13 cellular contexts compared by ENCODE assay signal in the genomic region with DNA sequence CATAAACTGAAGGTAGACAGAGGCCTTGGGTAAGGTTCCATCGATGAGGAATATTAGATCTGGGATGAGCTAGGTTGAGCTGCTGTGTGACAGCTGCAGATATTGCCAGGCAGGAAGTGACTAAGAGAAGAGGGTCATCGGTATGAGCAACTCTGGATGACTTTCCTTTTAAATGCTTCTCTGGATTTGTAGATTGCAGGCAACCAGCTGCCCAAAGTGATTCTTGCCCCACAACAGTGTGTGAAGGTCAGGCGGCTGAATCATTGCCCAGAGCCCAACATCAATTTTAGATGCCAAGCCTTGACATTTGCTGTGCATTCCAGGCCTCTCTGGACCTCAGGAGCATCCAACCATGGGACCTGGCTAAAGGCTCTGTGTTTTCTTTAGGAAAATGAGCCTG.
A peak's percentile ranks its signal among the peaks of the same experiment; 100 is the strongest.
DNase-seq lines count a peak whose midpoint lies in the region; ATAC-seq, FAIRE-seq and TF ChIP-seq lines count a peak whose summit lies in the region.
"Had no signal": no experiment of that assay in that cellular context is flagged by ENCODE, and none has a peak within 500 bp of the region (broad histone marks: within the 10 kb centered on the region; RNA-seq: fewer than 3 reads in every experiment).

No MANE protein-coding gene starts in this region.

- ATAC-seq in GM19395 (IDR thresholded peaks at IDR 0.05; ENCODE audit: unreplicated experiment) (no peak), GM19035 (IDR thresholded peaks at IDR 0.05; ENCODE audit: unreplicated experiment) (no peak)
- ATAC-seq in stimulated activated naive B cell treated with anti-CD40 and anti-IgM and Interleukin-4, amounts not matched to agents 10 μg/mL and 1 μg/mL and 100 μg/mL, for 72 hours (replicated peaks), result no peak

- H3K27ac Mint-ChIP-seq in stimulated activated naive B cell treated with anti-CD40 and anti-IgM and Interleukin-4, amounts not matched to agents 10 μg/mL and 1 μg/mL and 100 μg/mL, for 72 hours, result no peak overlapping the region
- H3K27ac Mint-ChIP-seq: CD8-positive, alpha-beta memory T cell had no signal

- in situ Hi-C loops in astrocyte of the spinal cord (cut with HindIII; ENCODE audit: low sequenced_read_pairs), result no loop called here

- TF ChIP-seq CTCF in astrocyte of the spinal cord (IDR thresholded peaks at IDR 0.05; ENCODE audit: low read depth, low read length) (no peak), kidney epithelial cell (IDR thresholded peaks at IDR 0.05; ENCODE audit: insufficient read depth, low read length, poor library complexity, severe bottlenecking) (no peak)

- H3K4me3 Mint-ChIP-seq in stimulated activated naive B cell treated with anti-CD40 and anti-IgM and Interleukin-4, amounts not matched to agents 10 μg/mL and 1 μg/mL and 100 μg/mL, for 72 hours, result no peak overlapping the region
- H3K4me3 Mint-ChIP-seq: CD8-positive, alpha-beta memory T cell had no signal

- H3K4me3 ChIP-seq in astrocyte of the spinal cord (ENCODE audit: low read depth, low read length) (no peak overlapping the region), kidney epithelial cell (ENCODE audit: low read depth, low read length) (no peak overlapping the region)
- H3K4me3 ChIP-seq: hepatocyte, SK-N-MC had no signal

- no peaks in the 10 kb centered on the region for H3K36me3 ChIP-seq in kidney epithelial cell (ENCODE audit: control insufficient read depth, insufficient read depth, low read length)

- peaks cover 7 to 11% of the 10 kb centered on the region in 2 donors for H3K4me1 Mint-ChIP-seq in stimulated activated naive B cell treated with anti-CD40 and anti-IgM and Interleukin-4, amounts not matched to agents 10 μg/mL and 1 μg/mL and 100 μg/mL, for 72 hours
- H3K4me1 Mint-ChIP-seq: CD8-positive, alpha-beta memory T cell had no signal

- H3K36me3 Mint-ChIP-seq in stimulated activated naive B cell treated with anti-CD40 and anti-IgM and Interleukin-4, amounts not matched to agents 10 μg/mL and 1 μg/mL and 100 μg/mL, for 72 hours, result peaks cover 6 to 15% of the 10 kb centered on the region in 2 donors

- H3K9me3 Mint-ChIP-seq in stimulated activated naive B cell treated with anti-CD40 and anti-IgM and Interleukin-4, amounts not matched to agents 10 μg/mL and 1 μg/mL and 100 μg/mL, for 72 hours, result peaks cover 6 to 14% of the 10 kb centered on the region in 2 donors

- TF ChIP-seq POLR2A in GM12891 (IDR thresholded peaks at IDR 0.05; ENCODE audit: low read depth, low read length), result no peak

- no peaks in the 10 kb centered on the region for H3K27me3 ChIP-seq in kidney epithelial cell (ENCODE audit: control insufficient read depth, insufficient read depth, low read length)
- H3K27me3 ChIP-seq: hepatocyte had no signal

- H3K27me3 Mint-ChIP-seq in stimulated activated naive B cell treated with anti-CD40 and anti-IgM and Interleukin-4, amounts not matched to agents 10 μg/mL and 1 μg/mL and 100 μg/mL, for 72 hours, result peaks cover 2% of the 10 kb centered on the region in 2 donors

- DNase-seq in AG08395 (ENCODE audit: low spot score), result peak; percentile 86
- peak; percentile 94 for DNase-seq in HT1080 (ENCODE audit: low read depth)
- peak; percentile 61 for DNase-seq in astrocyte of the spinal cord (ENCODE audit: low read depth, low spot score)
- peak; percentile 42 for DNase-seq in kidney epithelial cell (ENCODE audit: low read depth)
- DNase-seq in stimulated activated naive B cell treated with anti-CD40 and anti-IgM and Interleukin-4, amounts not matched to agents 10 μg/mL and 1 μg/mL and 100 μg/mL, for 72 hours, result no peak
- no peak for DNase-seq in GM12891 (ENCODE audit: insufficient read length, low spot score)
- DNase-seq: CD8-positive, alpha-beta memory T cell; NCI-H1092 treated with DMSO at 0.1 percent for 48 hours; NCI-H526 had no signal

- no peak for FAIRE-seq in GM12891 (lab: Jason Lieb, UNC)

TF ChIP-seq in GM12891, 5 proteins besides CTCF, POLR2A, EP300 and RAD21:
- no peak for TF ChIP-seq PAX5 (IDR thresholded peaks at IDR 0.05; ENCODE audit: insufficient read depth, low read length, severe bottlenecking)
- no peak for TF ChIP-seq POU2F2 (IDR thresholded peaks at IDR 0.05; ENCODE audit: low read depth, low read length)
- TF ChIP-seq SPI1 (IDR thresholded peaks at IDR 0.05; ENCODE audit: low read depth, low read length), result no peak
- no peak for TF ChIP-seq TAF1 (IDR thresholded peaks at IDR 0.05; ENCODE audit: low read depth, low read length)
- TF ChIP-seq POLR2AphosphoS5 (IDR thresholded peaks at IDR 0.05; ENCODE audit: low read depth, low read length), result no peak
TF ChIP-seq in GM12891: peak in this region for 0.

Comparison
In these comparisons a context has a peak if more than half of its experiments do, and no peak if none do; other contexts are left out.
1. DNase-seq: peak in AG08395 (single experiment), HT1080 (single experiment), astrocyte of the spinal cord (single experiment) and kidney epithelial cell (single experiment); none in stimulated activated naive B cell treated with anti-CD40 and anti-IgM and Interleukin-4, amounts not matched to agents 10 μg/mL and 1 μg/mL and 100 μg/mL, for 72 hours (single experiment) and GM12891 (single experiment).